In genomic region chr10:45673074-45673628, GRCh38 we compare ENCODE assay signal across 8 cellular contexts. TPM values are rescaled to one million over a fixed set of nuclear protein-coding genes. Genes with fewer than 3 reads are reported as not detected.
DNase-seq lines count a peak whose midpoint lies in the region; ATAC-seq and TF ChIP-seq lines count a peak whose summit lies in the region.

No MANE protein-coding gene starts in this region.

- H3K4me1 ChIP-seq in left ventricle myocardium inferior (peaks cover 18% of the 10 kb centered on the region), gastrocnemius medialis (peaks cover 6 to 10% of the 10 kb centered on the region in 2 donors)

- H3K4me3 ChIP-seq in left ventricle myocardium inferior, result peak overlapping the region; percentile 83
- peak overlapping the region; percentile 76 to 91 (median 84) for H3K4me3 ChIP-seq in gastrocnemius medialis

- H3K36me3 Mint-ChIP-seq in activated T-cell treated with anti-CD3 and anti-CD28 coated beads, Interleukin-2, amount 50 U/mL, for 24 hours (ENCODE audit: low read depth), result peaks cover 6% of the 10 kb centered on the region

- H3K36me3 ChIP-seq in left ventricle myocardium inferior, result no peaks in the 10 kb centered on the region
- H3K36me3 ChIP-seq in gastrocnemius medialis, result no peaks in the 10 kb centered on the region

- H3K27ac ChIP-seq in VCaP (peak overlapping the region; percentile 82), left ventricle myocardium inferior (replicated peaks) (peak overlapping the region; percentile 92), gastrocnemius medialis (peak overlapping the region; percentile 85 to 90 (median 88))

- H3K9me3 ChIP-seq in left ventricle myocardium inferior (replicated peaks), result no peaks in the 10 kb centered on the region
- H3K9me3 ChIP-seq in gastrocnemius medialis, result no peaks in the 10 kb centered on the region

- peak; percentile 16 to 31 for ATAC-seq in gastrocnemius medialis
- no peak for ATAC-seq in GM21390 (IDR thresholded peaks at IDR 0.05; ENCODE audit: unreplicated experiment)

- peak overlapping the region; percentile 81 for H3K27ac Mint-ChIP-seq in activated T-cell treated with anti-CD3 and anti-CD28 coated beads, Interleukin-2, amount 50 U/mL, for 24 hours

- intact Hi-C loops in left ventricle myocardium inferior (cut with micrococcal nuclease), result no loop called here
- intact Hi-C loops in gastrocnemius medialis (cut with DNase I; ENCODE audit: low total_unique reads), result loop anchor here (5.0 to 10.0 kb wide), 3 partner anchors 46 to 668 kb away; partner anchors contain the start of gene ZNF22

- no peaks in the 10 kb centered on the region for H3K27me3 Mint-ChIP-seq in activated T-cell treated with anti-CD3 and anti-CD28 coated beads, Interleukin-2, amount 50 U/mL, for 24 hours

- TF ChIP-seq CTCF in VCaP (conservative IDR thresholded peaks at IDR 0.05) (no peak), left ventricle myocardium inferior (IDR thresholded peaks at IDR 0.05; ENCODE audit: borderline replicate concordance) (no peak), gastrocnemius medialis (IDR thresholded peaks at IDR 0.05 in 4 of 5, conservative IDR thresholded peaks at IDR 0.05 in 1 of 5) (no peak)

- in situ Hi-C loops in gastrocnemius medialis (cut with MboI; ENCODE audit: low sequenced_read_pairs in 4 of 4), result loop anchor here in 1 of 4 donors (25.0 kb wide), 1 partner anchor 211 kb away; no protein-coding TSS in a partner anchor

- TF ChIP-seq POLR2A in gastrocnemius medialis (IDR thresholded peaks at IDR 0.05), result no peak

- DNase-seq in activated T-cell treated with anti-CD3 and anti-CD28 coated beads, Interleukin-2, amount 50 U/mL, for 24 hours, result no peak
- no peak for DNase-seq in activated T-cell treated with anti-CD3 and anti-CD28 coated beads, Interleukin-2, amount 50 U/mL, for 48 hours
- DNase-seq in left ventricle myocardium inferior (no peak), gastrocnemius medialis (peak; percentile 14 to 55), NCI-H128 (lab: John Stamatoyannopoulos, UW; ENCODE audit: unreplicated experiment) (no peak)
- DNase-seq in stimulated activated CD4-positive, alpha-beta T cell treated with anti-CD3 and anti-CD28 coated beads, Interleukin-2, amount 100 ng/mL, for 48 hours, result no peak

- peaks cover 37% of the 10 kb centered on the region for H3K4me1 Mint-ChIP-seq in activated T-cell treated with anti-CD3 and anti-CD28 coated beads, Interleukin-2, amount 50 U/mL, for 24 hours (ENCODE audit: low read depth)

- peak overlapping the region; percentile 62 for H3K4me3 Mint-ChIP-seq in activated T-cell treated with anti-CD3 and anti-CD28 coated beads, Interleukin-2, amount 50 U/mL, for 24 hours

- H3K27me3 ChIP-seq in left ventricle myocardium inferior (ENCODE audit: low read depth), result no peaks in the 10 kb centered on the region
- H3K27me3 ChIP-seq in gastrocnemius medialis, result no peaks in the 10 kb centered on the region

- H3K9me3 Mint-ChIP-seq in activated T-cell treated with anti-CD3 and anti-CD28 coated beads, Interleukin-2, amount 50 U/mL, for 24 hours, result no peaks in the 10 kb centered on the region

RNA-seq across cellular contexts. Expression of gene ZFAND4, which starts 0.6 kb away (rescaled TPM):
- 11.1 TPM for total RNA-seq in left ventricle myocardium inferior
- total RNA-seq in gastrocnemius medialis, result 10 to 100 TPM in 2 of 4 donors, 1 to 10 TPM in 2; 6.4 to 15.0 (median 12.3) TPM

RNA-seq across cellular contexts. Expression of gene WASHC2C, which starts 53.9 kb away (rescaled TPM):
- total RNA-seq in left ventricle myocardium inferior (30.3 TPM), gastrocnemius medialis (10 to 100 TPM; 18.7 to 22.2 (median 19.1) TPM)

Comparison
In these comparisons a context has a peak if more than half of its experiments do, and no peak if none do; other contexts are left out.
1. DNase-seq: peak in gastrocnemius medialis (2 of 2); none in activated T-cell treated with anti-CD3 and anti-CD28 coated beads, Interleukin-2, amount 50 U/mL, for 24 hours (single experiment), activated T-cell treated with anti-CD3 and anti-CD28 coated beads, Interleukin-2, amount 50 U/mL, for 48 hours (0 of 2), left ventricle myocardium inferior (single experiment), NCI-H128 (single experiment) and stimulated activated CD4-positive, alpha-beta T cell treated with anti-CD3 and anti-CD28 coated beads, Interleukin-2, amount 100 ng/mL, for 48 hours (0 of 2).
2. Peak in every context shown above with its lines, with median percentiles within 50 percentile points of each other: H3K27ac ChIP-seq.